13 cellular contexts compared by ENCODE assay signal in genomic region chr9:137719194-137719593, GRCh38.
"Had no signal": no experiment of that assay in that cellular context is flagged by ENCODE, and none has a peak within 500 bp of the region (broad histone marks: within the 10 kb centered on the region; RNA-seq: fewer than 3 reads in every experiment).

No MANE protein-coding gene starts in this region.

- ATAC-seq: activated T-cell treated with anti-CD3 and anti-CD28 coated beads, Interleukin-2, amount 50 U/mL, for 72 hours; gastroesophageal sphincter; left ventricle myocardium superior had no signal

- H3K4me2 ChIP-seq: SK-N-SH had no signal

- H3K27ac ChIP-seq: gastroesophageal sphincter, neutrophil, VCaP had no signal

- H3K27me3 Mint-ChIP-seq: activated naive CD8-positive, alpha-beta T cell had no signal

- H3K9ac ChIP-seq: SK-N-SH had no signal

- DNase-seq: activated CD4-positive, alpha-beta T cell treated with anti-CD3 and anti-CD28 coated beads for 1 hour; activated CD4-positive, alpha-beta T cell treated with anti-CD3 and anti-CD28 coated beads, Interleukin-2, amount 50 U/mL, for 4 hours; activated gamma-delta T cell; activated T-cell treated with anti-CD3 and anti-CD28 coated beads, Interleukin-2, amount 50 U/mL, for 72 hours; amygdala; caudate nucleus; left ventricle myocardium superior; SK-N-SH; stimulated activated naive CD4-positive, alpha-beta T cell had no signal

- H3K27ac Mint-ChIP-seq: activated naive CD8-positive, alpha-beta T cell had no signal

- H3K27me3 ChIP-seq: gastroesophageal sphincter, neutrophil had no signal

- H3K4me3 Mint-ChIP-seq: activated naive CD8-positive, alpha-beta T cell; activated T-cell treated with anti-CD3 and anti-CD28 coated beads, Interleukin-2, amount 50 U/mL, for 72 hours had no signal

- H3K9me3 ChIP-seq: gastroesophageal sphincter, SK-N-SH had no signal
